28 cellular contexts compared by ENCODE assay signal in the genomic region with DNA sequence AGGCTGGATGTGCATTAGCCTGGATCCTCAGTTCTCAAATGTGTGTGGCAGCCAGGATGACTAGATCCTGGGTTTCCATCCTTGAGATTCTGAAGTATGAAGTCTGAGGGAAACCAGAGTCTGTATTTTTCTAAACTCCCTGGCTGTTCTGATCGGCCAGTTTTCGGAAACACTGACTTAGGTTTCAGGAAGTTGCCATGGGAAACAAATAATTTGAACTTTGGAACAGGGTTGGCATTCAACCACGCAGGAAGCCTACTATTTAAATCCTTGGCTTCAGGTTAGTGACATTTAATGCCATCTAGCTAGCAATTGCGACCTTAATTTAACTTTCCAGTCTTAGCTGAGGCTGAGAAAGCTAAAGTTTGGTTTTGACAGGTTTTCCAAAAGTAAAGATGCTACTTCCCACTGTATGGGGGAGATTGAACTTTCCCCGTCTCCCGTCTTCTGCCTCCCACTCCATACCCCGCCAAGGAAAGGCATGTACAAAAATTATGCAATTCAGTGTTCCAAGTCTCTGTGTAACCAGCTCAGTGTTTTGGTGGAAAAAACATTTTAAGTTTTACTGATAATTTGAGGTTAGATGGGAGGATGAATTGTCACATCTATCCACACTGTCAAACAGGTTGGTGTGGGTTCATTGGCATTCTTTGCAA.
DNase-seq lines count a peak whose midpoint lies in the region; ATAC-seq, FAIRE-seq and TF ChIP-seq lines count a peak whose summit lies in the region.
"Had no signal": no experiment of that assay in that cellular context is flagged by ENCODE, and none has a peak within 500 bp of the region (broad histone marks: within the 10 kb centered on the region; RNA-seq: fewer than 3 reads in every experiment).

No MANE protein-coding gene starts in this region.

- H3K4me3 ChIP-seq in GM23248 (no peak overlapping the region), coronary artery (peak overlapping the region; percentile 14), kidney (ENCODE audit: low read length in 2 of 2) (peak overlapping the region in 1 of 2 donors; percentile 14), pancreas (no peak overlapping the region)
- H3K4me3 ChIP-seq: colonic mucosa, lower lobe of right lung, mucosa of descending colon, smooth muscle cell had no signal

- H3K27ac ChIP-seq in GM23248 = peak overlapping the region; percentile 5; the same call in 1 of the 2 replicates
- H3K27ac ChIP-seq in coronary artery = peak overlapping the region; percentile 62 to 84
- H3K27ac ChIP-seq in kidney (ENCODE audit: low read depth in 2 of 2, low read length in 2 of 2) = peak overlapping the region; percentile 24 to 26
- no peak overlapping the region for H3K27ac ChIP-seq in pancreas
- H3K27ac ChIP-seq: colonic mucosa, lower lobe of right lung had no signal

- H4K20me1 ChIP-seq in GM23248 (ENCODE audit: insufficient read depth) = no peaks in the 10 kb centered on the region

- H3K27me3 ChIP-seq in GM23248 (replicated peaks; ENCODE audit: insufficient read depth) (no peaks in the 10 kb centered on the region), pancreas (no peaks in the 10 kb centered on the region)
- H3K27me3 ChIP-seq: colonic mucosa had no signal

- no peaks in the 10 kb centered on the region for H3K9me2 ChIP-seq in GM23248 (ENCODE audit: insufficient read depth)

- DNase-seq in GM23248 (no peak), coronary artery (ENCODE audit: low spot score) (no peak), kidney (no peak), pancreas (no peak), NCI-H2029 treated with DMSO at 0.1 percent for 48 hours (lab: John Stamatoyannopoulos, UW) (no peak), retina (no peak)
- DNase-seq: activated CD4-positive, alpha-beta T cell treated with anti-CD3 and anti-CD28 coated beads for 48 hours; activated gamma-delta T cell treated with Interleukin-2 at 50 U/mL for 16 hours; activated T-cell treated with anti-CD3 and anti-CD28 coated beads, Interleukin-2, amount 50 U/mL, for 1 hour; colonic mucosa; effector memory CD8-positive, alpha-beta T cell; foreskin melanocyte; hypothalamus; immature natural killer cell; lower lobe of right lung; mucosa of descending colon; NCI-H1092 treated with DMSO at 0.1 percent for 48 hours; NCI-H187; NCI-H2171 treated with DMSO at 0.1 percent for 48 hours; NCI-H524; NK-92 treated with Interleukin-12 subunit alpha and Interleukin-12 subunit beta, amount 100 ng/mL, for 24 hours; PC-3; stimulated activated CD4-positive, alpha-beta T cell treated with anti-CD3 and anti-CD28 coated beads, Interleukin-1b, Interleukin-23, amount 100 ng/mL, for 48 hours had no signal

- in situ Hi-C loops in GM23248 (cut with MboI) = no loop called here

- peak; percentile 35 for FAIRE-seq in kidney (lab: Jason Lieb, UNC)
- FAIRE-seq in pancreas (lab: Jason Lieb, UNC) = no peak
- FAIRE-seq: H54 had no signal

- H3K9me3 ChIP-seq in GM23248 (ENCODE audit: low read depth) (no peaks in the 10 kb centered on the region), kidney (ENCODE audit: control insufficient read depth in 1 of 2, low read length in 2 of 2) (peaks cover 0 to 6% of the 10 kb centered on the region in 2 donors), pancreas (no peaks in the 10 kb centered on the region)
- H3K9me3 ChIP-seq: colonic mucosa, lower lobe of right lung, mucosa of descending colon had no signal

- TF ChIP-seq CTCF in coronary artery (IDR thresholded peaks at IDR 0.05) = no peak
- TF ChIP-seq CTCF in kidney (IDR thresholded peaks at IDR 0.05; ENCODE audit: borderline replicate concordance, extremely low read depth, insufficient read depth) = no peak
- no peak for TF ChIP-seq CTCF in pancreas (IDR thresholded peaks at IDR 0.05)

- H3K36me3 ChIP-seq in GM23248 (ENCODE audit: low read depth) = peaks cover 77% of the 10 kb centered on the region
- H3K36me3 ChIP-seq in kidney (ENCODE audit: control insufficient read depth in 1 of 2, insufficient read depth in 2 of 2, low read length in 2 of 2) = no peaks in the 10 kb centered on the region
- no peaks in the 10 kb centered on the region for H3K36me3 ChIP-seq in pancreas
- H3K36me3 ChIP-seq: colonic mucosa, lower lobe of right lung had no signal

- peaks cover 90% of the 10 kb centered on the region for H3F3A ChIP-seq in GM23248 (ENCODE audit: insufficient read depth)

- H3K4me1 ChIP-seq in GM23248 (ENCODE audit: insufficient read depth) (no peaks in the 10 kb centered on the region), kidney (ENCODE audit: control insufficient read depth in 1 of 2, insufficient read depth in 1 of 2, low read depth in 1 of 2, low read length in 2 of 2) (peaks cover 4 to 11% of the 10 kb centered on the region in 2 donors), pancreas (no peaks in the 10 kb centered on the region)
- H3K4me1 ChIP-seq: colonic mucosa, lower lobe of right lung had no signal

- ATAC-seq in pancreas (peak; percentile 27 to 53 (median 46)), GM19467 (IDR thresholded peaks at IDR 0.05; ENCODE audit: unreplicated experiment) (no peak), GM18867 (IDR thresholded peaks at IDR 0.05; ENCODE audit: unreplicated experiment) (no peak)
- ATAC-seq: effector memory CD8-positive, alpha-beta T cell; esophagus mucosa; lower lobe of right lung; mucosa of descending colon; PC-3 had no signal

- no peak overlapping the region for H3K4me2 ChIP-seq in GM23248 (ENCODE audit: unreplicated experiment)
- H3K4me2 ChIP-seq: smooth muscle cell had no signal

- WGBS in GM23248 (ENCODE audit: low coverage in 1 of 2, low lambda C conversion rate in 2 of 2, missing lambda C conversion rate in 2 of 2), 2 experiments = 62 to 64% methylated on average over 7 of the region's 7 CpGs
- WGBS in pancreas, 2 donors = 41 to 42% methylated on average over 7 of the region's 7 CpGs

- intact Hi-C loops in kidney (cut with DNase I) = no loop called here
- intact Hi-C loops in pancreas (cut with DNase I) = no loop called here

- H3K9ac ChIP-seq in GM23248 (no peak overlapping the region), kidney (ENCODE audit: low read length in 2 of 2) (no peak overlapping the region)

- H3K79me2 ChIP-seq in GM23248 (ENCODE audit: insufficient read depth) = peaks cover 28% of the 10 kb centered on the region

- H2AFZ ChIP-seq in GM23248 = no peak overlapping the region

Comparison
In these comparisons a context has a peak if more than half of its experiments do, and no peak if none do; other contexts are left out.
1. H3K27ac ChIP-seq: peak in GM23248 (single experiment), coronary artery (2 of 2) and kidney (2 of 2); none in pancreas (0 of 4).
2. ATAC-seq: peak in pancreas (4 of 4); none in GM19467 (single experiment) and GM18867 (single experiment).